9 cellular contexts compared by ENCODE assay signal in genomic region chr16:62088731-62089410, GRCh38. TPM values are rescaled to one million over a fixed set of nuclear protein-coding genes. Genes with fewer than 3 reads are reported as not detected.
"Had no signal": no experiment of that assay in that cellular context is flagged by ENCODE, and none has a peak within 500 bp of the region (broad histone marks: within the 10 kb centered on the region; RNA-seq: fewer than 3 reads in every experiment).

No MANE protein-coding gene starts in this region.

- ATAC-seq: GM12878 had no signal

- FAIRE-seq: G401.6, GM12878, GM12891, GM12892, GM18507, GM19239 had no signal

- H3K4me3 ChIP-seq: GM12878 had no signal

- DNase-seq: GDM1, GF-D8 had no signal

RNA-seq across cellular contexts. Expression of gene CDH8, which starts 52.6 kb away (rescaled TPM):
- total RNA-seq: G401 had no signal
